12 cellular contexts compared by ENCODE assay signal in the genomic region with DNA sequence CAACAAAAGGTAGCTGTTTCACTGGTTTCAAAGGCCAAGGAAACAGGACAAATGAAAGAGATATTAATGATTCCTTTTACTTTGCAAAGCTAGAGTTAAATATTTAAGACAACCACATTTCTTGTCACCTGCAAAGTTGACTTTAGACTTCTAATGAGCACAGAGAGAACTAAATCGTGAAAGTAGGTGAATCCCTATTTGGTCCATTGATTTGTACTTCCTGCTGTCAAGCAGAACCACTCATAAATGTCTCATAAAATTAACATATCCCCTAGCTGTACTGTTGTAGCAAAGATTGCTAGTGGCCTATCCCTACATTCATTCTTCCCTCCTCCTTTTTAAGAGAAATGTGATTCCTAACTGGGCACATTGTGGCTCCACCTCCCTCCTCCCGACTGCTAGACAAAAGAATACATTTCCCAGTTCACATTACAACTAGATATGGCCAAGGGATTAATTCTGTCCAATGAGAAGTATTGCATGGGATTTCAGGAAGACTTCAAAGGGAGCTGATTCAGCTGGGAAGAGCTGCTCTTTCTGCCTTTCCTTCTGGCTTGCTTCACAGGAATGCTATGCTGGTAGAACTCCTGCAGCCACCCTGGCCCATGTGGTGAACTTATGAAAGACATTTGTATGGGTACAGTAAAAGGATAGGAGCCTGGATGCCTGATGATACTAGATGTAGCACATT.
DNase-seq lines count a peak whose midpoint lies in the region; ATAC-seq and TF ChIP-seq lines count a peak whose summit lies in the region.
"Had no signal": no experiment of that assay in that cellular context is flagged by ENCODE, and none has a peak within 500 bp of the region (broad histone marks: within the 10 kb centered on the region; RNA-seq: fewer than 3 reads in every experiment).

No MANE protein-coding gene starts in this region.

- intact Hi-C loops in HCT116 (cut with micrococcal nuclease) (no loop called here), gastrocnemius medialis (cut with DNase I; ENCODE audit: low total_unique reads) (no loop called here)

- TF ChIP-seq RAD21 in HCT116 (IDR thresholded peaks at IDR 0.05; ENCODE audit: low read depth), result no peak

- H3K27me3 Mint-ChIP-seq in WTC11 (ENCODE audit: low read depth) (no peaks in the 10 kb centered on the region), memory B cell (no peaks in the 10 kb centered on the region)
- no peaks in the 10 kb centered on the region for H3K27me3 Mint-ChIP-seq in natural killer cell treated with Interleukin-12 subunit alpha and Interleukin-12 subunit beta and Interleukin-15 and Interleukin-18, amount 100 ng/mL, for 72 hours

- H3K4me1 Mint-ChIP-seq in WTC11 (peaks cover 12% of the 10 kb centered on the region), memory B cell (peaks cover 12% of the 10 kb centered on the region)
- no peaks in the 10 kb centered on the region for H3K4me1 Mint-ChIP-seq in natural killer cell treated with Interleukin-12 subunit alpha and Interleukin-12 subunit beta and Interleukin-15 and Interleukin-18, amount 100 ng/mL, for 72 hours (ENCODE audit: low read depth in 2 of 2)

- POLR2A ChIA-PET in HCT116 (lab: Charles Lee), result no interaction called here
- POLR2A ChIA-PET in WTC11 (lab: Charles Lee), result no interaction called here

- H3K27ac Mint-ChIP-seq in WTC11, result no peak overlapping the region
- peak overlapping the region; percentile 10 for H3K27ac Mint-ChIP-seq in memory B cell
- H3K27ac Mint-ChIP-seq in natural killer cell treated with Interleukin-12 subunit alpha and Interleukin-12 subunit beta and Interleukin-15 and Interleukin-18, amount 100 ng/mL, for 72 hours, result no peak overlapping the region

- H3K79me2 ChIP-seq in HCT116 (ENCODE audit: insufficient read depth, low read length), result no peaks in the 10 kb centered on the region

- RAD21 ChIA-PET in HCT116 (lab: Charles Lee; ENCODE audit: low non-redundant PET in 1 of 2, low total read pairs in 2 of 2, uncharacterized antibody in 2 of 2, unreplicated experiment in 2 of 2), result no interaction called here

- peak; percentile 8 for DNase-seq in GM03348 (ENCODE audit: low spot score)
- DNase-seq in HCT116 (ENCODE audit: low read depth, low spot score), result no peak
- no peak for DNase-seq in WTC11 (ENCODE audit: low spot score)
- no peak for DNase-seq in memory B cell (ENCODE audit: low spot score in 2 of 2)
- no peak for DNase-seq in natural killer cell treated with Interleukin-12 subunit alpha and Interleukin-12 subunit beta and Interleukin-15 and Interleukin-18, amount 100 ng/mL, for 72 hours (ENCODE audit: low spot score)
- no peak for DNase-seq in gastrocnemius medialis
- DNase-seq in NCI-H1048 (lab: John Stamatoyannopoulos, UW), result no peak
- DNase-seq: body of pancreas, NCI-H510A treated with DMSO at 0.1 percent for 48 hours, upper lobe of right lung had no signal

- H4K20me1 ChIP-seq in HCT116 (ENCODE audit: insufficient read depth), result no peaks in the 10 kb centered on the region

- H3K9me3 ChIP-seq in HCT116 (ENCODE audit: control insufficient read depth in 1 of 2, insufficient read depth in 1 of 2, low read depth in 1 of 2, low read length in 2 of 2) (no peaks in the 10 kb centered on the region), gastrocnemius medialis (no peaks in the 10 kb centered on the region)
- H3K9me3 ChIP-seq: body of pancreas, upper lobe of right lung had no signal

- H3K36me3 ChIP-seq in HCT116 (ENCODE audit: control insufficient read depth in 1 of 2, insufficient read depth in 2 of 2, low read length in 2 of 2), result no peaks in the 10 kb centered on the region
- H3K36me3 ChIP-seq in gastrocnemius medialis, result no peaks in the 10 kb centered on the region
- H3K36me3 ChIP-seq: upper lobe of right lung had no signal

- H3K9me3 Mint-ChIP-seq in WTC11 (peaks cover 5% of the 10 kb centered on the region), memory B cell (peaks cover 4% of the 10 kb centered on the region)
- H3K9me3 Mint-ChIP-seq in natural killer cell treated with Interleukin-12 subunit alpha and Interleukin-12 subunit beta and Interleukin-15 and Interleukin-18, amount 100 ng/mL, for 72 hours, result no peaks in the 10 kb centered on the region

- no peak for TF ChIP-seq CTCF in HCT116 (IDR thresholded peaks at IDR 0.05 in 2 of 3, conservative IDR thresholded peaks at IDR 0.05 in 1 of 3; ENCODE audit: borderline replicate concordance in 1 of 3, insufficient read depth in 1 of 3, low read depth in 2 of 3, low read length in 2 of 3)
- TF ChIP-seq CTCF in WTC11 (IDR thresholded peaks at IDR 0.05), result no peak
- no peak for TF ChIP-seq CTCF in gastrocnemius medialis (IDR thresholded peaks at IDR 0.05 in 4 of 5, conservative IDR thresholded peaks at IDR 0.05 in 1 of 5)

- H3K4me3 Mint-ChIP-seq in WTC11 (no peak overlapping the region), memory B cell (no peak overlapping the region)
- no peak overlapping the region for H3K4me3 Mint-ChIP-seq in natural killer cell treated with Interleukin-12 subunit alpha and Interleukin-12 subunit beta and Interleukin-15 and Interleukin-18, amount 100 ng/mL, for 72 hours

- in situ Hi-C loops in gastrocnemius medialis (cut with MboI; ENCODE audit: low sequenced_read_pairs in 4 of 4), result no loop called here

- H3K27ac ChIP-seq in HCT116 (ENCODE audit: low read depth, low read length) (no peak overlapping the region), gastrocnemius medialis (no peak overlapping the region)
- H3K27ac ChIP-seq: body of pancreas, upper lobe of right lung, VCaP had no signal

- no peak for ATAC-seq in HCT116
- ATAC-seq in WTC11, result peak; percentile 53; the same call in 1 of the 2 replicates
- peak; percentile 38 for ATAC-seq in memory B cell (ENCODE audit: low read depth)
- ATAC-seq in natural killer cell treated with Interleukin-12 subunit alpha and Interleukin-12 subunit beta and Interleukin-15 and Interleukin-18, amount 100 ng/mL, for 72 hours, result no peak
- ATAC-seq in HG03439 (IDR thresholded peaks at IDR 0.05; ENCODE audit: unreplicated experiment), result no peak
- no peak for ATAC-seq in gastrocnemius medialis
- ATAC-seq: body of pancreas, upper lobe of right lung had no signal

- no peaks in the 10 kb centered on the region for H3K36me3 Mint-ChIP-seq in WTC11
- H3K36me3 Mint-ChIP-seq in memory B cell, result peaks cover 3% of the 10 kb centered on the region
- H3K36me3 Mint-ChIP-seq in natural killer cell treated with Interleukin-12 subunit alpha and Interleukin-12 subunit beta and Interleukin-15 and Interleukin-18, amount 100 ng/mL, for 72 hours, result no peaks in the 10 kb centered on the region

- no peak overlapping the region for H3K9ac ChIP-seq in HCT116 (ENCODE audit: low read length)

- H3K4me3 ChIP-seq in HCT116 (replicated peaks in 1 of 2; ENCODE audit: low read depth in 1 of 2, low read length in 2 of 2), result no peak overlapping the region
- H3K4me3 ChIP-seq in gastrocnemius medialis, result no peak overlapping the region
- H3K4me3 ChIP-seq: body of pancreas, upper lobe of right lung had no signal

- no peak overlapping the region for H3K4me2 ChIP-seq in HCT116 (ENCODE audit: low read length)

- H3K9me2 ChIP-seq in HCT116 (ENCODE audit: insufficient read depth), result no peaks in the 10 kb centered on the region

- no peak overlapping the region for H2AFZ ChIP-seq in HCT116 (ENCODE audit: low read depth, low read length, poor library complexity, severe bottlenecking)

- H3K27me3 ChIP-seq in HCT116 (ENCODE audit: insufficient read depth, low read length) (no peaks in the 10 kb centered on the region), gastrocnemius medialis (no peaks in the 10 kb centered on the region)
- H3K27me3 ChIP-seq: body of pancreas, upper lobe of right lung had no signal

- CTCF ChIA-PET in HCT116 (lab: Charles Lee) (no interaction called here), WTC11 (lab: Charles Lee) (no interaction called here)

- TF ChIP-seq POLR2A in HCT116 (IDR thresholded peaks at IDR 0.05; ENCODE audit: borderline replicate concordance, extremely low read depth, insufficient read depth, insufficient read length) (no peak), gastrocnemius medialis (IDR thresholded peaks at IDR 0.05) (no peak)

- no peaks in the 10 kb centered on the region for H3K4me1 ChIP-seq in HCT116 (ENCODE audit: control insufficient read depth in 1 of 2, insufficient read depth in 2 of 2, low read length in 2 of 2)
- no peaks in the 10 kb centered on the region for H3K4me1 ChIP-seq in gastrocnemius medialis
- H3K4me1 ChIP-seq: body of pancreas, upper lobe of right lung had no signal

- no TSS peak for BruUV-seq in HCT116 (replicated peaks; lab: Mats Ljungman, UMichigan)

TF ChIP-seq in HCT116, 20 proteins besides CTCF, POLR2A, EP300 and RAD21:
- TF ChIP-seq TCF7L2 (IDR thresholded peaks at IDR 0.05; ENCODE audit: borderline replicate concordance, extremely low read depth, insufficient read depth, insufficient read length) (peak; percentile 57), SP1 (IDR thresholded peaks at IDR 0.05; ENCODE audit: low read depth) (no peak)

TF ChIP-seq in WTC11, 78 proteins besides CTCF, POLR2A, EP300 and RAD21:
- TF ChIP-seq ZNF317 (CRISPR knock-in tag; IDR thresholded peaks at IDR 0.05; ENCODE audit: borderline replicate concordance, low read depth), result no peak
- TF ChIP-seq TCF7 (CRISPR knock-in tag; IDR thresholded peaks at IDR 0.05; ENCODE audit: low read depth), result no peak
- no peak for TF ChIP-seq ZNF263 (CRISPR knock-in tag; IDR thresholded peaks at IDR 0.05; ENCODE audit: low read depth)
- TF ChIP-seq ESRRA (CRISPR knock-in tag; IDR thresholded peaks at IDR 0.05; ENCODE audit: borderline replicate concordance), result no peak

Comparison
In these comparisons a context has a peak if more than half of its experiments do, and no peak if none do; other contexts are left out.
1. ATAC-seq: peak in WTC11 (single experiment) and memory B cell (single experiment); none in HCT116 (single experiment), natural killer cell treated with Interleukin-12 subunit alpha and Interleukin-12 subunit beta and Interleukin-15 and Interleukin-18, amount 100 ng/mL, for 72 hours (0 of 2), HG03439 (single experiment) and gastrocnemius medialis (0 of 2).